ENCODE assay signal across 8 cellular contexts in the genomic region with DNA sequence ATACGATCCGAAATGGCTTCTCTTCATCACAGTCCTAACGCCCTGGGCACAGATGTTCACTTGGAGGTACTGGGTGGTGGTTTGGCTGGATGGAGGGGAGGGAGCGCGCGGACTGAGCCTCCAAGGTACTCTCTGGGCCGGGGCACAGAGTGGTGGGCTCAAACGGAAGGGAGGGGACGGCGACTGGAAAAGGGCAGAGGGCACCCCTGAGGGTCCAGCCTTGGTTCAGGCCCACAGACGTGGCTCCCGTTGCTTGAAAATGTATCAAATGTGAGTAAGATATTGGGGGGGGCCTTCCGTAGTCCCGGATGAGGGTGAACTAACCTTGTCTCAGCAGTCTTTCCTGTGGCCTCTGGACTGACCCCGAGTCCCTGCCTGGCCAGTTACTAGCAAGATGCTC. TPM values are rescaled to one million over a fixed set of nuclear protein-coding genes. Genes with fewer than 3 reads are reported as not detected.
DNase-seq lines count a peak whose midpoint lies in the region; ATAC-seq, FAIRE-seq and TF ChIP-seq lines count a peak whose summit lies in the region.

No MANE protein-coding gene starts in this region.

- peak overlapping the region; percentile 34; the same call in 1 of the 2 replicates for H3K4me3 ChIP-seq in iPS DF 6.9 (ENCODE audit: low read length)
- H3K4me3 ChIP-seq in mucosa of descending colon: no peak overlapping the region

- DNase-seq in activated CD4-positive, CD25-positive, alpha-beta regulatory T cell treated with anti-CD3 and anti-CD28 coated beads, Interleukin-2, amount 50 U/mL, for 72 hours: peak; percentile 47
- DNase-seq in activated CD4-positive, CD25-positive, alpha-beta regulatory T cell (lab: John Stamatoyannopoulos, UW): no peak
- DNase-seq in T-helper 17 cell (no peak), iPS DF 6.9 (ENCODE audit: low read depth, low spot score) (no peak), RCC 7860 (ENCODE audit: low spot score) (no peak), mucosa of descending colon (no peak), HCEC 1CT (no peak)
- DNase-seq in stimulated activated naive CD8-positive, alpha-beta T cell treated with anti-CD3 and anti-CD28 coated beads, Interleukin-15, Interleukin-2, amounts not matched to agents 100 U/mL and 50 U/mL, for 24 hours: peak; percentile 23

- H3K36me3 Mint-ChIP-seq in T-helper 17 cell (ENCODE audit: low read depth): peaks cover 2% of the 10 kb centered on the region

- H3K9me3 ChIP-seq in T-helper 17 cell (ENCODE audit: control insufficient read depth, low read length, poor library complexity, severe bottlenecking) (no peaks in the 10 kb centered on the region), iPS DF 6.9 (ENCODE audit: control insufficient read depth, insufficient read depth, low read length) (no peaks in the 10 kb centered on the region), mucosa of descending colon (no peaks in the 10 kb centered on the region)

- H3K4me1 Mint-ChIP-seq in T-helper 17 cell: peaks cover 7% of the 10 kb centered on the region

- FAIRE-seq in RCC 7860 (lab: Jason Lieb, UNC): no peak

- no peak for ATAC-seq in T-helper 17 cell
- no peak for ATAC-seq in stimulated activated naive CD8-positive, alpha-beta T cell treated with anti-CD3 and anti-CD28 coated beads, Interleukin-15, Interleukin-2, amounts not matched to agents 100 U/mL and 50 U/mL, for 24 hours
- no peak for ATAC-seq in mucosa of descending colon

- peaks cover 2% of the 10 kb centered on the region; the same call in 1 of the 2 replicates for H3K4me1 ChIP-seq in iPS DF 6.9 (ENCODE audit: control insufficient read depth, insufficient read depth, low read length)
- H3K4me1 ChIP-seq in mucosa of descending colon (ENCODE audit: low read depth): peaks cover 6% of the 10 kb centered on the region

- H3K27ac Mint-ChIP-seq in T-helper 17 cell: peak overlapping the region; percentile 8

- peaks cover 8% of the 10 kb centered on the region for H3K27me3 Mint-ChIP-seq in T-helper 17 cell

- WGBS in iPS DF 6.9 (ENCODE audit: insufficient coverage, insufficient read length): no CpG with 5 or more reads among the region's 15 CpGs

- intact Hi-C loops in mucosa of descending colon (cut with DNase I, micrococcal nuclease): no loop called here

- no peak overlapping the region for H3K27ac ChIP-seq in iPS DF 6.9 (ENCODE audit: low read length)

- peak overlapping the region; percentile 83 for H3K4me3 Mint-ChIP-seq in T-helper 17 cell

- H3K36me3 ChIP-seq in iPS DF 6.9 (ENCODE audit: control insufficient read depth, insufficient read depth, low read length): no peaks in the 10 kb centered on the region
- no peaks in the 10 kb centered on the region for H3K36me3 ChIP-seq in mucosa of descending colon (ENCODE audit: low read depth)

- TF ChIP-seq CTCF in mucosa of descending colon (IDR thresholded peaks at IDR 0.05): no peak

- H3K27me3 ChIP-seq in iPS DF 6.9 (ENCODE audit: control insufficient read depth, insufficient read depth, low read length): peaks cover 13% of the 10 kb centered on the region

RNA-seq across cellular contexts. Expression of a gene that starts 0.5 kb away (rescaled TPM):
- total RNA-seq in T-helper 17 cell: 1 to 10 TPM; 2.1 to 3.4 TPM
- 1 to 10 TPM in 1 of 3 donors, under 1 TPM in 2; 0.55 to 1.7 (median 0.92) TPM for total RNA-seq in mucosa of descending colon

Comparison
In these comparisons a context has a peak if more than half of its experiments do, and no peak if none do; other contexts are left out.
1. DNase-seq: peak in activated CD4-positive, CD25-positive, alpha-beta regulatory T cell treated with anti-CD3 and anti-CD28 coated beads, Interleukin-2, amount 50 U/mL, for 72 hours (single experiment) and stimulated activated naive CD8-positive, alpha-beta T cell treated with anti-CD3 and anti-CD28 coated beads, Interleukin-15, Interleukin-2, amounts not matched to agents 100 U/mL and 50 U/mL, for 24 hours (single experiment); none in activated CD4-positive, CD25-positive, alpha-beta regulatory T cell (0 of 4), T-helper 17 cell (0 of 3), iPS DF 6.9 (single experiment), RCC 7860 (single experiment), mucosa of descending colon (0 of 3) and HCEC 1CT (single experiment).